10 cellular contexts compared by ENCODE assay signal in the genomic region with DNA sequence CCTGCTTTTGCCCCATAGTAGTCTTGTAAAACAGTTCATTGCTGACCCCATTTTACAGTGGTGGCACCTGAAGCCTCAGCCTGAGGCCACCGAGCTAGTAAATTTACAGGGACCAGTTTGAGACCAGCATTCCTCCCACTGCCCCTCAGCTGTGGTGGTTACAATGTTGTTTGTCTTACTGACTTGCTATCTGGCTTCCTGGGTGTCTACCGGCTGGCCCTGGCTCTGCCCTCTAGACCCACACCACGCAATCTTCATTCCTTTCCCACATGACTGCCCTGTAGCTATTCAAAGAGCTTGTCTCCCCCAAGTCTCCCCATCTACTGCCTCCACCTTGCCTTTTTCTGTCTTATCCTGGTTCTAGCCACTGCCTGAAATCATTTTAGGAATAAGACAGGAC. TPM values are rescaled to one million over a fixed set of nuclear protein-coding genes. Genes with fewer than 3 reads are reported as not detected.
DNase-seq lines count a peak whose midpoint lies in the region; ATAC-seq, FAIRE-seq and TF ChIP-seq lines count a peak whose summit lies in the region.
"Had no signal": no experiment of that assay in that cellular context is flagged by ENCODE, and none has a peak within 500 bp of the region (broad histone marks: within the 10 kb centered on the region; RNA-seq: fewer than 3 reads in every experiment).

No MANE protein-coding gene starts in this region.

- no peaks in the 10 kb centered on the region for H3K9me3 Mint-ChIP-seq in activated naive CD4-positive, alpha-beta T cell treated with anti-CD3 and anti-CD28 coated beads, Interleukin-2, amount 50 U/mL, for 24 hours
- H3K9me3 Mint-ChIP-seq in activated T-helper 17 cell treated with anti-CD3 and anti-CD28 coated beads, Interleukin-2, amount 50 U/mL, for 72 hours = no peaks in the 10 kb centered on the region

- H3K36me3 Mint-ChIP-seq in activated naive CD4-positive, alpha-beta T cell treated with anti-CD3 and anti-CD28 coated beads, Interleukin-2, amount 50 U/mL, for 24 hours = peaks cover 10% of the 10 kb centered on the region
- peaks cover 93% of the 10 kb centered on the region for H3K36me3 Mint-ChIP-seq in activated T-helper 17 cell treated with anti-CD3 and anti-CD28 coated beads, Interleukin-2, amount 50 U/mL, for 72 hours (ENCODE audit: low read depth)

- peaks cover 68% of the 10 kb centered on the region for H3K4me1 Mint-ChIP-seq in activated naive CD4-positive, alpha-beta T cell treated with anti-CD3 and anti-CD28 coated beads, Interleukin-2, amount 50 U/mL, for 24 hours
- peaks cover 14% of the 10 kb centered on the region for H3K4me1 Mint-ChIP-seq in activated T-helper 17 cell treated with anti-CD3 and anti-CD28 coated beads, Interleukin-2, amount 50 U/mL, for 72 hours

- H3K4me1 ChIP-seq in kidney (ENCODE audit: control insufficient read depth in 1 of 2, insufficient read depth in 1 of 2, low read depth in 1 of 2, low read length in 2 of 2) = peaks cover 23 to 24% of the 10 kb centered on the region in 2 donors
- H3K4me1 ChIP-seq in stomach = peaks cover 15 to 41% (median 32%) of the 10 kb centered on the region in 4 donors

- no peak for ATAC-seq in activated T-helper 17 cell treated with anti-CD3 and anti-CD28 coated beads, Interleukin-2, amount 50 U/mL, for 72 hours (replicated peaks)
- ATAC-seq in GM21528 (IDR thresholded peaks at IDR 0.05; ENCODE audit: low FRiP score, unreplicated experiment) = no peak

- peak overlapping the region; percentile 66 to 77 for H3K27ac ChIP-seq in kidney (ENCODE audit: low read depth in 2 of 2, low read length in 2 of 2)
- peak overlapping the region; percentile 28 to 62 (median 49) for H3K27ac ChIP-seq in stomach

- peaks cover 19 to 32% of the 10 kb centered on the region in 2 donors for H3K36me3 ChIP-seq in kidney (ENCODE audit: control insufficient read depth in 1 of 2, insufficient read depth in 2 of 2, low read length in 2 of 2)
- H3K36me3 ChIP-seq in stomach = peaks cover 47 to 98% (median 93%) of the 10 kb centered on the region in 4 donors

- H3K27ac Mint-ChIP-seq in activated naive CD4-positive, alpha-beta T cell treated with anti-CD3 and anti-CD28 coated beads, Interleukin-2, amount 50 U/mL, for 24 hours = peak overlapping the region; percentile 94
- peak overlapping the region; percentile 79 for H3K27ac Mint-ChIP-seq in activated T-helper 17 cell treated with anti-CD3 and anti-CD28 coated beads, Interleukin-2, amount 50 U/mL, for 72 hours

- no peak for TF ChIP-seq EP300 in stomach (IDR thresholded peaks at IDR 0.05)

- peak overlapping the region in 1 of 2 donors; percentile 30 for H3K9ac ChIP-seq in kidney (ENCODE audit: low read length in 2 of 2)

- TF ChIP-seq CTCF in kidney (IDR thresholded peaks at IDR 0.05; ENCODE audit: borderline replicate concordance, extremely low read depth, insufficient read depth) (no peak), stomach (IDR thresholded peaks at IDR 0.05) (no peak), GM10266 (IDR thresholded peaks at IDR 0.05; ENCODE audit: control insufficient read depth, insufficient read depth, low read depth, missing control alignments) (no peak)

- H3K27me3 Mint-ChIP-seq in activated naive CD4-positive, alpha-beta T cell treated with anti-CD3 and anti-CD28 coated beads, Interleukin-2, amount 50 U/mL, for 24 hours = no peaks in the 10 kb centered on the region
- H3K27me3 Mint-ChIP-seq in activated T-helper 17 cell treated with anti-CD3 and anti-CD28 coated beads, Interleukin-2, amount 50 U/mL, for 72 hours = no peaks in the 10 kb centered on the region

- no peaks in the 10 kb centered on the region for H3K27me3 ChIP-seq in stomach

- H3K4me3 ChIP-seq in kidney (ENCODE audit: low read length in 2 of 2) = no peak overlapping the region
- H3K4me3 ChIP-seq in stomach = no peak overlapping the region

- no peak for FAIRE-seq in kidney (lab: Jason Lieb, UNC)
- FAIRE-seq: GM18507 had no signal

- DNase-seq in activated naive CD4-positive, alpha-beta T cell (lab: John Stamatoyannopoulos, UW) = no peak
- DNase-seq in kidney (no peak), stomach (no peak), GM10266 (ENCODE audit: extremely low spot score) (no peak), NOMO-1 treated with DMSO at 0.1 percent for 48 hours (lab: John Stamatoyannopoulos, UW; ENCODE audit: unreplicated experiment) (no peak)
- DNase-seq: activated CD8-positive, alpha-beta memory T cell treated with anti-CD3 and anti-CD28 coated beads for 24 hours had no signal

- intact Hi-C loops in kidney (cut with DNase I) = no loop called here
- intact Hi-C loops in stomach (cut with DNase I; ENCODE audit: low total_unique reads) = no loop called here

- no peak overlapping the region for H3K4me3 Mint-ChIP-seq in activated naive CD4-positive, alpha-beta T cell treated with anti-CD3 and anti-CD28 coated beads, Interleukin-2, amount 50 U/mL, for 24 hours
- no peak overlapping the region for H3K4me3 Mint-ChIP-seq in activated T-helper 17 cell treated with anti-CD3 and anti-CD28 coated beads, Interleukin-2, amount 50 U/mL, for 72 hours

- H3K9me3 ChIP-seq in kidney (ENCODE audit: control insufficient read depth in 1 of 2, low read length in 2 of 2) = no peaks in the 10 kb centered on the region
- H3K9me3 ChIP-seq in stomach = no peaks in the 10 kb centered on the region

- 25 to 66% (median 44%) methylated on average over 3 of the region's 3 CpGs for WGBS in stomach, 5 donors

- TF ChIP-seq POLR2A in stomach (IDR thresholded peaks at IDR 0.05) = no peak

RNA-seq across cellular contexts. Expression of gene PIK3IP1, which starts 20.8 kb away (rescaled TPM):
- 10 to 100 TPM; 11.0 to 24.1 TPM for total RNA-seq in activated T-helper 17 cell treated with anti-CD3 and anti-CD28 coated beads, Interleukin-2, amount 50 U/mL, for 72 hours
- 42.7 TPM for total RNA-seq in kidney
- 21.4 TPM for polyA plus RNA-seq in kidney (ENCODE audit: insufficient read depth, low read depth, low replicate concordance)
- total RNA-seq in stomach = 10 to 100 TPM in 3 of 5 donors, 1 to 10 TPM in 2; 3.5 to 53.0 (median 20.5) TPM
- polyA plus RNA-seq in stomach = 1 to 10 TPM; 6.6 to 8.5 (median 7.6) TPM

RNA-seq across cellular contexts. Expression of gene LIMK2, which starts 59.4 kb away (rescaled TPM):
- 10 to 100 TPM; 59.5 to 61.4 TPM for total RNA-seq in activated T-helper 17 cell treated with anti-CD3 and anti-CD28 coated beads, Interleukin-2, amount 50 U/mL, for 72 hours
- total RNA-seq in kidney (48.2 TPM), stomach (100 to 1,000 TPM in 3 of 5 donors, 10 to 100 TPM in 2; 96.3 to 541 (median 124) TPM)
- polyA plus RNA-seq in kidney (ENCODE audit: insufficient read depth, low read depth, low replicate concordance) (20.3 TPM), stomach (10 to 100 TPM; 19.9 to 26.6 (median 24.0) TPM)
